1 cellular context compared by ENCODE assay signal in genomic region chr16:1964506-1965471, GRCh38.
TF ChIP-seq lines count a peak whose summit lies in the region.

TSS of gene RPS2 (minus strand) at chr16:1964826. CDS start at chr16:1964625, 201 bp downstream.

TF ChIP-seq in WTC11, 78 proteins besides CTCF, POLR2A, EP300 and RAD21 (continued from another document and continues in another):
- TF ChIP-seq ARID4B (CRISPR knock-in tag; IDR thresholded peaks at IDR 0.05; ENCODE audit: borderline replicate concordance) (no peak), MAX (CRISPR knock-in tag; IDR thresholded peaks at IDR 0.05) (peak; percentile 91), ZBTB43 (CRISPR knock-in tag; IDR thresholded peaks at IDR 0.05) (no peak), GTF2I (CRISPR knock-in tag; conservative IDR thresholded peaks at IDR 0.05) (no peak), ZNF532 (CRISPR knock-in tag; IDR thresholded peaks at IDR 0.05; ENCODE audit: borderline replicate concordance) (0 out of 2 replicates have a peak, but pooled peaks have one; percentile 9), ZNF425 (CRISPR knock-in tag; conservative IDR thresholded peaks at IDR 0.05) (no peak; the same call in 1 of the 2 replicates), FOXP4 (CRISPR knock-in tag; IDR thresholded peaks at IDR 0.05) (peak; percentile 20; the same call in 1 of the 2 replicates), ZNF423 (CRISPR knock-in tag; IDR thresholded peaks at IDR 0.05) (no peak), ZNF396 (CRISPR knock-in tag; IDR thresholded peaks at IDR 0.05; ENCODE audit: borderline replicate concordance) (no peak), ZNF138 (CRISPR knock-in tag; conservative IDR thresholded peaks at IDR 0.05) (no peak), RELA (CRISPR knock-in tag; IDR thresholded peaks at IDR 0.05; ENCODE audit: borderline replicate concordance) (0 out of 2 replicates have a peak, but pooled peaks have one; percentile 39), ZNF317 (CRISPR knock-in tag; IDR thresholded peaks at IDR 0.05; ENCODE audit: borderline replicate concordance, low read depth) (no peak), ATF2 (CRISPR knock-in tag; IDR thresholded peaks at IDR 0.05; ENCODE audit: borderline replicate concordance, low read depth) (no peak), PRRX2 (CRISPR knock-in tag; IDR thresholded peaks at IDR 0.05) (peak; percentile 85; the same call in 1 of the 2 replicates), AFF4 (CRISPR knock-in tag; IDR thresholded peaks at IDR 0.05; ENCODE audit: borderline replicate concordance) (no peak), OVOL2 (CRISPR knock-in tag; IDR thresholded peaks at IDR 0.05; ENCODE audit: borderline replicate concordance) (no peak), ZNF416 (CRISPR knock-in tag; IDR thresholded peaks at IDR 0.05) (0 out of 2 replicates have a peak, but pooled peaks have one; percentile 18), NR1H2 (CRISPR knock-in tag; IDR thresholded peaks at IDR 0.05) (no peak), NR2C2 (CRISPR knock-in tag; IDR thresholded peaks at IDR 0.05) (no peak), E2F5 (CRISPR knock-in tag; IDR thresholded peaks at IDR 0.05) (peak; percentile 79; the same call in 1 of the 2 replicates), IRF1 (CRISPR knock-in tag; IDR thresholded peaks at IDR 0.05) (no peak), ELF4 (CRISPR knock-in tag; IDR thresholded peaks at IDR 0.05; ENCODE audit: low read depth) (peak; percentile 79; the same call in 1 of the 2 replicates), TP53 (CRISPR knock-in tag; IDR thresholded peaks at IDR 0.05) (no peak; the same call in 1 of the 2 replicates), ZNF263 (CRISPR knock-in tag; IDR thresholded peaks at IDR 0.05; ENCODE audit: low read depth) (peak; percentile 32; the same call in 1 of the 2 replicates), SP1 (CRISPR knock-in tag; conservative IDR thresholded peaks at IDR 0.05) (peak; percentile 73)
